1 cellular context compared by ENCODE assay signal in the genomic region with DNA sequence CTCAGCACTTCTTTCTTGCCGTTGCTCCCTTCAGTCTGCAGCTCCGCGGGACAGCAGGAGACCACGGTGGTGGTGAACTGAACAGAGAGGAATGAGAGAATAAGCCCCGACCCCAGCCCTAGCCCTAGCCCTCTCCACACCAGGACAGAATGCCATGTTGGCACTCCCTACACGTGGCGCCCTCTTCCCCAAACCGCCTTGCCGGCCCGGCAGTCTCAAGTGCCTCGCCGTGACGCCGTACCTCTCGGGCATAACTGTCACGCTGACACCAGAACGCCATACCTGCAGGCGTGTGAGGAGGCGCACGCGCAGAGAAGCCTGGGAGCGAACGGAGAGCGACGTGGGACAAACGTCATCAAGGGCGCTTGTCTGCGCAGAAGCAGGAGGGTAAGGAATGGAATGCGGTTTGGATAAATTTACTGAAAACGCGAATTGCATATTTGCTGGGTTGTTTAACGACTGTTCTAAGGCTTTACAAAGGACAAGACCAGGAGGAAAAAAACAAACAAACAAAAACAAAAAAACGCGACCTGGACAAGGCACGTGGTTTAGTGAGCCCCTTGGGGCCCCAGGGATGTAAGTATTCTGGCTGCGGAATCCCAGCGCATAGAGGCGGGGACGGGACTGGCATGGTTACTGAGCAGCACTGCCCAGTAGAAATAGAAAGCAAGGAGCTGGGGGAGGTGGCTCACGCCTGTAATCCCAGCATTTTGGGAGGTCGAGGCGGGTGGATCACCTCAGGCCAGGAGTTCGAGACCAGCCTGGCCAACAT.
A peak's percentile ranks its signal among the peaks of the same experiment; 100 is the strongest.
TF ChIP-seq lines count a peak whose summit lies in the region.

AARSD1 (minus strand) TSS at position 294 of the 772 bp plus-strand sequence; CDS start at position 280, 14 bp downstream.

TF ChIP-seq in HepG2, 621 proteins besides CTCF, POLR2A, EP300 and RAD21 (continued from another document and continues in another):
- TF ChIP-seq GMEB2 (CRISPR knock-in tag; IDR thresholded peaks at IDR 0.05; ENCODE audit: low read depth) (peak; percentile 66; the same call in 1 of the 2 replicates), IKZF5 (CRISPR knock-in tag; IDR thresholded peaks at IDR 0.05) (no peak), ZNF605 (CRISPR knock-in tag; IDR thresholded peaks at IDR 0.05) (0 out of 2 replicates have a peak, but pooled peaks have one; percentile 6), POLR2G (IDR thresholded peaks at IDR 0.05; ENCODE audit: low read depth, low read length) (peak; percentile 77), ZNF782 (CRISPR knock-in tag; IDR thresholded peaks at IDR 0.05; ENCODE audit: borderline replicate concordance) (peak; percentile 59; the same call in 1 of the 2 replicates), PHF20 (CRISPR knock-in tag; IDR thresholded peaks at IDR 0.05) (peak; percentile 81), RAD51 (IDR thresholded peaks at IDR 0.05; ENCODE audit: borderline replicate concordance) (no peak), MXD1 (CRISPR knock-in tag; IDR thresholded peaks at IDR 0.05) (no peak), ZNF382 (CRISPR knock-in tag; IDR thresholded peaks at IDR 0.05; ENCODE audit: borderline replicate concordance) (no peak), PAX8 (CRISPR knock-in tag; IDR thresholded peaks at IDR 0.05; ENCODE audit: borderline replicate concordance) (0 out of 2 replicates have a peak, but pooled peaks have one; percentile 71), NFE2L1 (CRISPR knock-in tag; IDR thresholded peaks at IDR 0.05; ENCODE audit: borderline replicate concordance) (peak; percentile 62; the same call in 1 of the 2 replicates), FOXP1 (IDR thresholded peaks at IDR 0.05) (no peak), FOXP1 (CRISPR knock-in tag; IDR thresholded peaks at IDR 0.05) (no peak), MTF2 (CRISPR knock-in tag; IDR thresholded peaks at IDR 0.05; ENCODE audit: borderline replicate concordance) (no peak), SNRNP70 (IDR thresholded peaks at IDR 0.05; ENCODE audit: low read depth, low read length) (no peak), NR2C2 (CRISPR knock-in tag; IDR thresholded peaks at IDR 0.05; ENCODE audit: borderline replicate concordance) (peak; percentile 54; the same call in 1 of the 2 replicates), ZBTB7A (CRISPR knock-in tag; IDR thresholded peaks at IDR 0.05) (no peak), NRL (CRISPR knock-in tag; IDR thresholded peaks at IDR 0.05; ENCODE audit: borderline replicate concordance) (peak; percentile 77; the same call in 1 of the 2 replicates), ZNF362 (CRISPR knock-in tag; IDR thresholded peaks at IDR 0.05; ENCODE audit: borderline replicate concordance) (0 out of 2 replicates have a peak, but pooled peaks have one; percentile 12), MTA1 (CRISPR knock-in tag; IDR thresholded peaks at IDR 0.05; ENCODE audit: borderline replicate concordance) (peak; percentile 56; the same call in 1 of the 2 replicates), YEATS4 (CRISPR knock-in tag; IDR thresholded peaks at IDR 0.05; ENCODE audit: borderline replicate concordance) (no peak; the same call in 1 of the 2 replicates)
- TF ChIP-seq, protein P1, sequence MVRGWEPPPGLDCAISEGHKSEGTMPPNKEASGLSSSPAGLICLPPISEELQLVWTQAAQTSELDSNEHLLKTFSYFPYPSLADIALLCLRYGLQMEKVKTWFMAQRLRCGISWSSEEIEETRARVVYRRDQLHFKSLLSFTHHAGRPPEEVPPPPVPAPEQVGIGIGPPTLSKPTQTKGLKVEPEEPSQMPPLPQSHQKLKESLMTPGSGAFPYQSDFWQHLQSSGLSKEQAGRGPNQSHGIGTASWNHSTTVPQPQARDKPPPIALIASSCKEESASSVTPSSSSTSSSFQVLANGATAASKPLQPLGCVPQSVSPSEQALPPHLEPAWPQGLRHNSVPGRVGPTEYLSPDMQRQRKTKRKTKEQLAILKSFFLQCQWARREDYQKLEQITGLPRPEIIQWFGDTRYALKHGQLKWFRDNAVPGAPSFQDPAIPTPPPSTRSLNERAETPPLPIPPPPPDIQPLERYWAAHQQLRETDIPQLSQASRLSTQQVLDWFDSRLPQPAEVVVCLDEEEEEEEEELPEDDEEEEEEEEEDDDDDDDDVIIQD (CRISPR knock-in tag; IDR thresholded peaks at IDR 0.05; ENCODE audit: low read depth) = no peak
- TF ChIP-seq, protein P2, sequence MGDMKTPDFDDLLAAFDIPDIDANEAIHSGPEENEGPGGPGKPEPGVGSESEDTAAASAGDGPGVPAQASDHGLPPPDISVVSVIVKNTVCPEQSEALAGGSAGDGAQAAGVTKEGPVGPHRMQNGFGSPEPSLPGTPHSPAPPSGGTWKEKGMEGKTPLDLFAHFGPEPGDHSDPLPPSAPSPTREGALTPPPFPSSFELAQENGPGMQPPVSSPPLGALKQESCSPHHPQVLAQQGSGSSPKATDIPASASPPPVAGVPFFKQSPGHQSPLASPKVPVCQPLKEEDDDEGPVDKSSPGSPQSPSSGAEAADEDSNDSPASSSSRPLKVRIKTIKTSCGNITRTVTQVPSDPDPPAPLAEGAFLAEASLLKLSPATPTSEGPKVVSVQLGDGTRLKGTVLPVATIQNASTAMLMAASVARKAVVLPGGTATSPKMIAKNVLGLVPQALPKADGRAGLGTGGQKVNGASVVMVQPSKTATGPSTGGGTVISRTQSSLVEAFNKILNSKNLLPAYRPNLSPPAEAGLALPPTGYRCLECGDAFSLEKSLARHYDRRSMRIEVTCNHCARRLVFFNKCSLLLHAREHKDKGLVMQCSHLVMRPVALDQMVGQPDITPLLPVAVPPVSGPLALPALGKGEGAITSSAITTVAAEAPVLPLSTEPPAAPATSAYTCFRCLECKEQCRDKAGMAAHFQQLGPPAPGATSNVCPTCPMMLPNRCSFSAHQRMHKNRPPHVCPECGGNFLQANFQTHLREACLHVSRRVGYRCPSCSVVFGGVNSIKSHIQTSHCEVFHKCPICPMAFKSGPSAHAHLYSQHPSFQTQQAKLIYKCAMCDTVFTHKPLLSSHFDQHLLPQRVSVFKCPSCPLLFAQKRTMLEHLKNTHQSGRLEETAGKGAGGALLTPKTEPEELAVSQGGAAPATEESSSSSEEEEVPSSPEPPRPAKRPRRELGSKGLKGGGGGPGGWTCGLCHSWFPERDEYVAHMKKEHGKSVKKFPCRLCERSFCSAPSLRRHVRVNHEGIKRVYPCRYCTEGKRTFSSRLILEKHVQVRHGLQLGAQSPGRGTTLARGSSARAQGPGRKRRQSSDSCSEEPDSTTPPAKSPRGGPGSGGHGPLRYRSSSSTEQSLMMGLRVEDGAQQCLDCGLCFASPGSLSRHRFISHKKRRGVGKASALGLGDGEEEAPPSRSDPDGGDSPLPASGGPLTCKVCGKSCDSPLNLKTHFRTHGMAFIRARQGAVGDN (CRISPR knock-in tag; IDR thresholded peaks at IDR 0.05) = peak; percentile 95
- TF ChIP-seq, protein P3, sequence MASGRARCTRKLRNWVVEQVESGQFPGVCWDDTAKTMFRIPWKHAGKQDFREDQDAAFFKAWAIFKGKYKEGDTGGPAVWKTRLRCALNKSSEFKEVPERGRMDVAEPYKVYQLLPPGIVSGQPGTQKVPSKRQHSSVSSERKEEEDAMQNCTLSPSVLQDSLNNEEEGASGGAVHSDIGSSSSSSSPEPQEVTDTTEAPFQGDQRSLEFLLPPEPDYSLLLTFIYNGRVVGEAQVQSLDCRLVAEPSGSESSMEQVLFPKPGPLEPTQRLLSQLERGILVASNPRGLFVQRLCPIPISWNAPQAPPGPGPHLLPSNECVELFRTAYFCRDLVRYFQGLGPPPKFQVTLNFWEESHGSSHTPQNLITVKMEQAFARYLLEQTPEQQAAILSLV (CRISPR knock-in tag; IDR thresholded peaks at IDR 0.05; ENCODE audit: borderline replicate concordance) = peak; percentile 47; the same call in 1 of the 2 replicates
- TF ChIP-seq, protein P4, sequence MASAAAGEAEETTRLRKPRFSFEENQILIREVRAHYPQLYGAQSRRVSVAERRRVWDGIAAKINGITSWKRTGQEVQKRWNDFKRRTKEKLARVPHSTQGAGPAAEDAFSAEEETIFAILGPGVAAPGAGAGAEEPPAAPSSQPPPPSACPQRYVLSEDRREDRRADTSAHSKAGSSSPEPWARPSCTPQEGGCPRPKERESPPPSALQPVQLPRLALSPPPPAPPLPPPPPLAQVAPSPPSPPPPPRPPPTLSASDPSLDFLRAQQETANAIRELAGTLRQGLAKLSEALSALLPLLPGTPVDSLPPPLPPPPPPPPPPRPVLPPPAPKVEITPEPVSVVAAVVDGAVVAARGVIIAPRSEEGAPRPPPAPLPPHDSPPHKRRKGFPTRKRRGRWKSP (CRISPR knock-in tag; IDR thresholded peaks at IDR 0.05) = no peak
- TF ChIP-seq, protein P5, sequence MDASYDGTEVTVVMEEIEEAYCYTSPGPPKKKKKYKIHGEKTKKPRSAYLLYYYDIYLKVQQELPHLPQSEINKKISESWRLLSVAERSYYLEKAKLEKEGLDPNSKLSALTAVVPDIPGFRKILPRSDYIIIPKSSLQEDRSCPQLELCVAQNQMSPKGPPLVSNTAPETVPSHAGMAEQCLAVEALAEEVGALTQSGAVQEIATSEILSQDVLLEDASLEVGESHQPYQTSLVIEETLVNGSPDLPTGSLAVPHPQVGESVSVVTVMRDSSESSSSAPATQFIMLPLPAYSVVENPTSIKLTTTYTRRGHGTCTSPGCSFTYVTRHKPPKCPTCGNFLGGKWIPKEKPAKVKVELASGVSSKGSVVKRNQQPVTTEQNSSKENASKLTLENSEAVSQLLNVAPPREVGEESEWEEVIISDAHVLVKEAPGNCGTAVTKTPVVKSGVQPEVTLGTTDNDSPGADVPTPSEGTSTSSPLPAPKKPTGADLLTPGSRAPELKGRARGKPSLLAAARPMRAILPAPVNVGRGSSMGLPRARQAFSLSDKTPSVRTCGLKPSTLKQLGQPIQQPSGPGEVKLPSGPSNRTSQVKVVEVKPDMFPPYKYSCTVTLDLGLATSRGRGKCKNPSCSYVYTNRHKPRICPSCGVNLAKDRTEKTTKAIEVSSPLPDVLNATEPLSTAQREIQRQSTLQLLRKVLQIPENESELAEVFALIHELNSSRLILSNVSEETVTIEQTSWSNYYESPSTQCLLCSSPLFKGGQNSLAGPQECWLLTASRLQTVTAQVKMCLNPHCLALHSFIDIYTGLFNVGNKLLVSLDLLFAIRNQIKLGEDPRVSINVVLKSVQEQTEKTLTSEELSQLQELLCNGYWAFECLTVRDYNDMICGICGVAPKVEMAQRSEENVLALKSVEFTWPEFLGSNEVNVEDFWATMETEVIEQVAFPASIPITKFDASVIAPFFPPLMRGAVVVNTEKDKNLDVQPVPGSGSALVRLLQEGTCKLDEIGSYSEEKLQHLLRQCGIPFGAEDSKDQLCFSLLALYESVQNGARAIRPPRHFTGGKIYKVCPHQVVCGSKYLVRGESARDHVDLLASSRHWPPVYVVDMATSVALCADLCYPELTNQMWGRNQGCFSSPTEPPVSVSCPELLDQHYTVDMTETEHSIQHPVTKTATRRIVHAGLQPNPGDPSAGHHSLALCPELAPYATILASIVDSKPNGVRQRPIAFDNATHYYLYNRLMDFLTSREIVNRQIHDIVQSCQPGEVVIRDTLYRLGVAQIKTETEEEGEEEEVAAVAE (CRISPR knock-in tag; IDR thresholded peaks at IDR 0.05; ENCODE audit: borderline replicate concordance) = 0 out of 2 replicates have a peak, but pooled peaks have one; percentile 56
- TF ChIP-seq, protein P6, sequence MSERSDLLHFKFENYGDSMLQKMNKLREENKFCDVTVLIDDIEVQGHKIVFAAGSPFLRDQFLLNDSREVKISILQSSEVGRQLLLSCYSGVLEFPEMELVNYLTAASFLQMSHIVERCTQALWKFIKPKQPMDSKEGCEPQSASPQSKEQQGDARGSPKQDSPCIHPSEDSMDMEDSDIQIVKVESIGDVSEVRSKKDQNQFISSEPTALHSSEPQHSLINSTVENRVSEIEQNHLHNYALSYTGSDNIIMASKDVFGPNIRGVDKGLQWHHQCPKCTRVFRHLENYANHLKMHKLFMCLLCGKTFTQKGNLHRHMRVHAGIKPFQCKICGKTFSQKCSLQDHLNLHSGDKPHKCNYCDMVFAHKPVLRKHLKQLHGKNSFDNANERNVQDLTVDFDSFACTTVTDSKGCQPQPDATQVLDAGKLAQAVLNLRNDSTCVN (CRISPR knock-in tag; IDR thresholded peaks at IDR 0.05; ENCODE audit: borderline replicate concordance) = 0 out of 2 replicates have a peak, but pooled peaks have one; percentile 53
